ENCODE assay signal across 8 cellular contexts in the genomic region with DNA sequence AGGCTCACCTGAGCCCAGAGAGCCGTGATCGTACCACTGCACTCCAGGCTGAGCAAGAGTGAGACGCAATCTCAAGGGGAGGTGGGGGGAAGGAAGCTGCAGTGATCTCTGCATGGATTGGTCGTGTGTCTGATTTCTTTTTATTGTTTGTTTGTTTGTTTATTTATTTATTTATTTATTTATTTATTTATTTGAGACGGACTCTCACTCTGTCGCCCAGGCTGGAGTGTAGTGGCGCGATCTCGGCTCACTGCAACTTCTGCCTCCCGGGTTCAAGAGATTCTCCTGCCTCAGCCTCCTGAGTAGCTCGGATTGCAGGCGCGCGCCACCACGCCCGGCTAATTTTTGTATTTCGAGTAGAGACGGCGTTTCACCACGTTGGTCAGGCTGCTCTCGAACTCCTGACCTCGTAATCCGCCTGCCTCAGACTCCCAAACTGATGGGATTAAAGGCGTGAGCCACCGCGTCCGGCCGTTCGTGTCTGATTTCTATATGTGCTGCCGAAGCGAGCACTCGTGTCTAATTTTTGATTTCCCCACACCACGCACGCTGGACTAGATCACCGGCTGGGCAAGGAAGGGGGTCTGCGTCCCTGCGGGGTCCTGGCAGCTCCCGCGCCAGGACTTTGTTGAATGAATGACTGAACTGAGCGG. TPM values are rescaled to one million over a fixed set of nuclear protein-coding genes. Genes with fewer than 3 reads are reported as not detected.
DNase-seq lines count a peak whose midpoint lies in the region; TF ChIP-seq lines count a peak whose summit lies in the region.

No MANE protein-coding gene starts in this region.

- H3K4me3 ChIP-seq in PC-9: peak overlapping the region; percentile 76; the same call in 1 of the 2 replicates
- peak overlapping the region; percentile 35 to 67 for H3K4me3 ChIP-seq in esophagus (ENCODE audit: low read depth in 1 of 2, low read length in 2 of 2)
- peak overlapping the region; percentile 52 for H3K4me3 ChIP-seq in trophoblast cell (ENCODE audit: low read depth, low read length)

- no peak overlapping the region for H3K23ac ChIP-seq in trophoblast cell (ENCODE audit: low read length)

- no peaks in the 10 kb centered on the region for H3K9me2 ChIP-seq in PC-9 (ENCODE audit: insufficient read depth)

- no TSS peak for BruUV-seq in PC-9 (replicated peaks; lab: Mats Ljungman, UMichigan)

- peaks cover 45% of the 10 kb centered on the region for H3F3A ChIP-seq in PC-9 (ENCODE audit: insufficient read depth, low read depth)

- H4K91ac ChIP-seq in trophoblast cell (ENCODE audit: low read depth, low read length): peak overlapping the region; percentile 39

- CTCF ChIA-PET in PC-9 (lab: Charles Lee): interaction anchor here (0.6 to 1.3 kb wide), 5 partner anchors 12 to 931 kb away, joined by 3 to 6 read pairs (median 3); no protein-coding TSS in a partner anchor

- no peak overlapping the region for H3K18ac ChIP-seq in trophoblast cell (ENCODE audit: low read length)

- no peaks in the 10 kb centered on the region for H3K27me3 ChIP-seq in PC-9 (ENCODE audit: insufficient read depth, low read depth)
- H3K27me3 ChIP-seq in esophagus (ENCODE audit: control insufficient read depth in 1 of 2, insufficient read depth in 2 of 2, low read length in 2 of 2): no peaks in the 10 kb centered on the region
- no peaks in the 10 kb centered on the region for H3K27me3 ChIP-seq in trophoblast cell (ENCODE audit: insufficient read depth, low read length)

- peak overlapping the region; percentile 35 for H2BK120ac ChIP-seq in trophoblast cell (ENCODE audit: insufficient read depth, low read length, poor library complexity)

- H2BK5ac ChIP-seq in trophoblast cell (ENCODE audit: low read depth, low read length, poor library complexity): peak overlapping the region; percentile 29

- H4K12ac ChIP-seq in trophoblast cell (ENCODE audit: low read depth, low read length): no peak overlapping the region

- peak overlapping the region; percentile 97; the same call in 1 of the 2 replicates for H3K27ac ChIP-seq in PC-9
- H3K27ac ChIP-seq in esophagus (ENCODE audit: low read depth in 2 of 2, low read length in 1 of 2): no peak overlapping the region
- H3K27ac ChIP-seq in trophoblast cell (ENCODE audit: low read depth, low read length): no peak overlapping the region

- H3K9me3 ChIP-seq in PC-9 (ENCODE audit: insufficient read depth, low read depth) (no peaks in the 10 kb centered on the region), esophagus (ENCODE audit: control insufficient read depth in 2 of 2, insufficient read depth in 1 of 2, low read depth in 1 of 2, low read length in 1 of 2) (no peaks in the 10 kb centered on the region), trophoblast cell (ENCODE audit: insufficient read depth, low read depth, low read length) (peaks cover 3% of the 10 kb centered on the region)

- H3K79me2 ChIP-seq in PC-9 (ENCODE audit: low read depth) (peaks cover 22% of the 10 kb centered on the region), trophoblast cell (ENCODE audit: control insufficient read depth, insufficient read depth, low read length, poor library complexity) (peaks cover 42% of the 10 kb centered on the region)

- H4K20me1 ChIP-seq in PC-9 (ENCODE audit: insufficient read depth): peaks cover 10% of the 10 kb centered on the region

- no peak overlapping the region for H3K14ac ChIP-seq in trophoblast cell (ENCODE audit: low read length)

- peaks cover 11% of the 10 kb centered on the region for H3K36me3 ChIP-seq in PC-9 (ENCODE audit: low read depth)
- no peaks in the 10 kb centered on the region for H3K36me3 ChIP-seq in esophagus (ENCODE audit: control insufficient read depth in 2 of 2, insufficient read depth in 2 of 2, low read length in 1 of 2)
- peaks cover 25 to 29% of the 10 kb centered on the region in 2 experiments for H3K36me3 ChIP-seq in trophoblast cell (ENCODE audit: control insufficient read depth in 1 of 2, insufficient read depth in 2 of 2, low read length in 2 of 2)

- H2AFZ ChIP-seq in PC-9 (peak overlapping the region; percentile 70), trophoblast cell (ENCODE audit: insufficient read depth, low read length, poor library complexity) (peak overlapping the region; percentile 47)

- peak overlapping the region; percentile 49 for H2AK5ac ChIP-seq in trophoblast cell (ENCODE audit: low read length)

- intact Hi-C loops in PC-9 (cut with micrococcal nuclease; ENCODE audit: unreplicated experiment): loop anchor here (1.0 kb wide), 2 partner anchors 9 to 28 kb away; no protein-coding TSS in a partner anchor

- H3K9ac ChIP-seq in trophoblast cell (ENCODE audit: low read length): peak overlapping the region; percentile 71

- H3K4me1 ChIP-seq in PC-9 (replicated peaks; ENCODE audit: insufficient read depth): peaks cover 14% of the 10 kb centered on the region
- H3K4me1 ChIP-seq in esophagus (ENCODE audit: control insufficient read depth in 2 of 2, insufficient read depth in 2 of 2, low read length in 1 of 2): peaks cover 7 to 32% of the 10 kb centered on the region in 2 donors
- H3K4me1 ChIP-seq in trophoblast cell (ENCODE audit: control insufficient read depth in 1 of 2, insufficient read depth in 2 of 2, low read length in 2 of 2): peaks cover 18 to 29% of the 10 kb centered on the region in 2 experiments

- peak overlapping the region; percentile 80 for H3K4me2 ChIP-seq in PC-9
- H3K4me2 ChIP-seq in trophoblast cell (ENCODE audit: low read length): peak overlapping the region; percentile 84

- POLR2A ChIA-PET in PC-9 (lab: Charles Lee; ENCODE audit: unreplicated experiment): interaction anchor here (0.6 to 5.1 kb wide), 11 partner anchors 7 to 1332 kb away, joined by 3 to 87 read pairs (median 8); partner anchors contain the start of genes CLDN9, PAM16 and ZSCAN32

- H2BK12ac ChIP-seq in trophoblast cell (ENCODE audit: low read length): peak overlapping the region; percentile 85

- DNase-seq in ELF-1 (ENCODE audit: low read depth, low spot score) (peak; percentile 82), PC-9 (no peak), trophoblast cell (no peak), nucleus accumbens (lab: John Stamatoyannopoulos, UW) (no peak), NCI-H748 treated with DMSO at 0.1 percent for 48 hours (lab: John Stamatoyannopoulos, UW) (no peak), NCI-H446 treated with DMSO at 0.1 percent for 48 hours (lab: John Stamatoyannopoulos, UW) (no peak), amniotic stem cell (lab: John Stamatoyannopoulos, UW) (no peak)

- H3K4ac ChIP-seq in trophoblast cell (ENCODE audit: low read depth, low read length): peak overlapping the region; percentile 82

- H3K79me1 ChIP-seq in trophoblast cell (ENCODE audit: low read length): peaks cover 48% of the 10 kb centered on the region

- 29 to 30% methylated on average over 40 of the region's 40 CpGs for WGBS in esophagus, 2 donors
- WGBS in trophoblast cell (ENCODE audit: extremely low coverage, insufficient coverage, insufficient read length): no CpG with 5 or more reads among the region's 40 CpGs

- peak overlapping the region; percentile 61 for H4K8ac ChIP-seq in trophoblast cell (ENCODE audit: low read depth, low read length)

- TF ChIP-seq CTCF in PC-9 (conservative IDR thresholded peaks at IDR 0.05): no peak

RNA-seq across cellular contexts. Expression of gene TNFRSF12A, which starts 0.4 kb away (rescaled TPM):
- total RNA-seq in PC-9 (2021): 226 and 242 TPM in 2 replicates
- 10 to 100 TPM; 16.6 to 21.1 TPM for polyA plus RNA-seq in esophagus
- 120 and 121 TPM in 2 replicates for polyA plus RNA-seq in trophoblast cell (2013)

RNA-seq across cellular contexts. Expression of gene CLDN6, which starts 1.7 kb away (rescaled TPM):
- 0.26 and 0.38 TPM in 2 replicates for total RNA-seq in PC-9 (2021)
- under 1 TPM in 1 of 2 donors, not detected in 1; 0.06 TPM for polyA plus RNA-seq in esophagus
- 719 and 729 TPM in 2 replicates for polyA plus RNA-seq in trophoblast cell (2013)

RNA-seq across cellular contexts. Expression of gene HCFC1R1, which starts 4.0 kb away (rescaled TPM):
- total RNA-seq in PC-9 (2021): 118 and 186 TPM in 2 replicates
- polyA plus RNA-seq in esophagus: 10 to 100 TPM; 58.8 to 73.6 TPM
- 124 TPM in 2 replicates for polyA plus RNA-seq in trophoblast cell (2013)

RNA-seq across cellular contexts. Expression of gene THOC6, which starts 4.1 kb away (rescaled TPM):
- total RNA-seq in PC-9 (2021): 69.9 and 109 TPM in 2 replicates
- polyA plus RNA-seq in esophagus: 10 to 100 TPM; 24.3 to 37.2 TPM
- 26.2 and 26.7 TPM in 2 replicates for polyA plus RNA-seq in trophoblast cell (2013)

RNA-seq across cellular contexts. Expression of gene CLDN9, which starts 7.0 kb away (rescaled TPM):
- total RNA-seq in PC-9 (2021): 14.3 and 16.4 TPM in 2 replicates
- polyA plus RNA-seq in esophagus: under 1 TPM in 1 of 2 donors, not detected in 1; 0.02 TPM
- polyA plus RNA-seq in trophoblast cell (2013): 0.40 and 0.62 TPM in 2 replicates
